ENCODE assay signal across 8 cellular contexts in genomic region chr19:18682807-18683108, GRCh38. TPM values are rescaled to one million over a fixed set of nuclear protein-coding genes. Genes with fewer than 3 reads are reported as not detected.
A peak's percentile ranks its signal among the peaks of the same experiment; 100 is the strongest.
DNase-seq lines count a peak whose midpoint lies in the region; ATAC-seq and TF ChIP-seq lines count a peak whose summit lies in the region.

No MANE protein-coding gene starts in this region.

- DNase-seq in GM06990 (ENCODE audit: extremely low read depth, insufficient read length) (no peak), OCI-M1 (lab: John Stamatoyannopoulos, UW) (peak; percentile 65), endothelial cell (ENCODE audit: low spot score) (no peak), ovary (no peak), NCI-H774 (lab: John Stamatoyannopoulos, UW) (no peak), SHP77 treated with DMSO at 0.1 percent for 48 hours (lab: John Stamatoyannopoulos, UW) (no peak)

- TF ChIP-seq CTCF in GM06990 (IDR thresholded peaks at IDR 0.05; ENCODE audit: insufficient read depth, low read length, poor library complexity, severe bottlenecking) (no peak), endothelial cell (IDR thresholded peaks at IDR 0.05; ENCODE audit: unreplicated experiment) (no peak), ovary (IDR thresholded peaks at IDR 0.05) (no peak)

- 17 to 29% (median 24%) methylated on average over 8 of the region's 8 CpGs for WGBS in ovary, 3 donors

- TF ChIP-seq EP300 in ovary (IDR thresholded peaks at IDR 0.05) = no peak

- no peak for TF ChIP-seq POLR2A in ovary (IDR thresholded peaks at IDR 0.05)

- no peak overlapping the region for H3K27ac ChIP-seq in ovary

- H3K9me3 Mint-ChIP-seq in endothelial cell (ENCODE audit: unreplicated experiment) = no peaks in the 10 kb centered on the region

- H3K27me3 ChIP-seq in GM06990 (replicated peaks; ENCODE audit: control insufficient read depth, insufficient read depth, low read length) (no peaks in the 10 kb centered on the region), ovary (no peaks in the 10 kb centered on the region)

- no peak for ATAC-seq in HG03097 (IDR thresholded peaks at IDR 0.05; ENCODE audit: low FRiP score, unreplicated experiment)
- ATAC-seq in esophagus mucosa = no peak

- no peaks in the 10 kb centered on the region for H3K9me3 ChIP-seq in ovary

- no peaks in the 10 kb centered on the region for H3K36me3 Mint-ChIP-seq in endothelial cell (ENCODE audit: low read depth, unreplicated experiment)

- peaks cover 9% of the 10 kb centered on the region for H3K4me1 Mint-ChIP-seq in endothelial cell (ENCODE audit: unreplicated experiment)

- H3K4me3 ChIP-seq in GM06990 (replicated peaks; ENCODE audit: low read depth, low read length) (peak overlapping the region; percentile 72), ovary (peak overlapping the region; percentile 52)

- peak overlapping the region; percentile 85 for H3K4me3 Mint-ChIP-seq in endothelial cell (ENCODE audit: unreplicated experiment)

- H3K36me3 ChIP-seq in GM06990 (ENCODE audit: control insufficient read depth, insufficient read depth, low read length) (no peaks in the 10 kb centered on the region), ovary (no peaks in the 10 kb centered on the region)

- peaks cover 6% of the 10 kb centered on the region for H3K4me1 ChIP-seq in ovary (ENCODE audit: insufficient read depth)

- intact Hi-C loops in ovary (cut with DNase I) = loop anchor here in 1 of 4 donors (5.0 kb wide), 1 partner anchor 85 kb away; no protein-coding TSS in a partner anchor

- peaks cover 2% of the 10 kb centered on the region for H3K27me3 Mint-ChIP-seq in endothelial cell (ENCODE audit: unreplicated experiment)

- H3K27ac Mint-ChIP-seq in endothelial cell (ENCODE audit: unreplicated experiment) = peak overlapping the region; percentile 57

RNA-seq across cellular contexts. Expression of gene CRTC1, which starts 0.7 kb away (rescaled TPM):
- total RNA-seq in endothelial cell (ENCODE audit: unreplicated experiment) = 17.5 TPM
- total RNA-seq in ovary = 10 to 100 TPM in 5 of 7 donors, 1 to 10 TPM in 2; 2.4 to 19.5 (median 14.6) TPM
- polyA plus RNA-seq in ovary = 1 to 10 TPM; 2.3 to 8.4 TPM
- total RNA-seq in esophagus mucosa = 4.0 TPM

RNA-seq across cellular contexts. Expression of gene KLHL26, which starts 45.9 kb away (rescaled TPM):
- total RNA-seq in endothelial cell (ENCODE audit: unreplicated experiment) (5.1 TPM), ovary (10 to 100 TPM in 5 of 7 donors, 1 to 10 TPM in 2; 4.6 to 24.0 (median 15.7) TPM), esophagus mucosa (5.6 TPM)
- polyA plus RNA-seq in ovary = 1 to 10 TPM; 1.6 to 5.7 TPM
